Comparison of ENCODE assay signal across 14 cellular contexts in the genomic region with DNA sequence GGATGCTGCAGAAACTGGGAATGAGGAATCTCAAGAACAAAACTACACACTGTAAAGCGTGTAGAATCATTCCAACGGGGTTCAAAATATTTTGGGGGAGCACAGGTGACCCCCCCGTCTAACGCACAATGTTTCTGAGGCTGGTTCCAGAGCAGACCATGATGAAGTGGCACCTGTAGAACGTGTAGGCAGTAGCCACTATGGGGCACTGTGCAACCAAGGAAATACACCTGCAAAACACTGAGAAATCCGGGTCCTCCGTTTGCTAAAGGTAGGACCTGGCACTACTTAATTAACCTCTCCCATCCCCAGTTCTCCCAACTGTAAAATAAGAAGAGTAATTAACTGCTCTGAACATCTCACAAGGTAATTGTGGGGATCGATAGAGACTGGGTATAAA. TPM values are rescaled to one million over a fixed set of nuclear protein-coding genes. Genes with fewer than 3 reads are reported as not detected.
DNase-seq lines count a peak whose midpoint lies in the region; ATAC-seq and TF ChIP-seq lines count a peak whose summit lies in the region.
"Had no signal": no experiment of that assay in that cellular context is flagged by ENCODE, and none has a peak within 500 bp of the region (broad histone marks: within the 10 kb centered on the region; RNA-seq: fewer than 3 reads in every experiment).

No MANE protein-coding gene starts in this region.

- DNase-seq in MCF 10A (ENCODE audit: unreplicated experiment) = no peak
- DNase-seq in mammary epithelial cell = no peak
- peak; percentile 43 for DNase-seq in RPMI8226
- DNase-seq in fibroblast of mammary gland (ENCODE audit: low read depth) = no peak
- no peak for DNase-seq in type B pancreatic cell (ENCODE audit: extremely low spot score, unreplicated experiment)
- no peak for DNase-seq in effector CD8-positive, alpha-beta T cell (lab: John Stamatoyannopoulos, UW)
- no peak for DNase-seq in posterior cingulate gyrus
- DNase-seq: activated CD4-positive, alpha-beta memory T cell treated with anti-CD3 and anti-CD28 coated beads for 36 hours; activated gamma-delta T cell; foreskin melanocyte; NCI-H1694 treated with DMSO at 0.1 percent for 48 hours; T-helper 2 cell had no signal

- H3K4me2 ChIP-seq in mammary epithelial cell (ENCODE audit: insufficient read depth, low read depth, low read length) = no peak overlapping the region

- H3K9ac ChIP-seq in mammary epithelial cell (ENCODE audit: insufficient read depth, low read length) = no peak overlapping the region

- intact Hi-C loops in MCF 10A (cut with micrococcal nuclease) = loop anchor here (1.0 to 10.0 kb wide), 4 partner anchors 226 to 806 kb away; no protein-coding TSS in a partner anchor
- intact Hi-C loops in mammary epithelial cell (cut with micrococcal nuclease) = no loop called here
- intact Hi-C loops in posterior cingulate gyrus (cut with DNase I) = no loop called here

- H3K27me3 ChIP-seq in mammary epithelial cell (ENCODE audit: insufficient read depth, low read length) = no peaks in the 10 kb centered on the region
- H3K27me3 ChIP-seq: vagina had no signal

- no peaks in the 10 kb centered on the region for H3K4me1 ChIP-seq in mammary epithelial cell (ENCODE audit: insufficient read depth, low read length)
- H3K4me1 ChIP-seq: vagina had no signal

- H3K27ac ChIP-seq in mammary epithelial cell (ENCODE audit: insufficient read depth, low read depth, low read length) = no peak overlapping the region
- H3K27ac ChIP-seq: vagina had no signal

- WGBS in mammary epithelial cell (ENCODE audit: low coverage, missing lambda C conversion rate) = 45% methylated on average over 8 of the region's 8 CpGs

- ATAC-seq in GM18858 (IDR thresholded peaks at IDR 0.05; ENCODE audit: unreplicated experiment) = no peak

- H3K4me1 Mint-ChIP-seq in MCF 10A (ENCODE audit: insufficient read depth, unreplicated experiment) = peaks cover 15% of the 10 kb centered on the region
- H3K4me1 Mint-ChIP-seq in type B pancreatic cell (ENCODE audit: unreplicated experiment) = peaks cover 11% of the 10 kb centered on the region

- in situ Hi-C loops in mammary epithelial cell (cut with MboI; ENCODE audit: low sequenced_read_pairs in 2 of 2) = no loop called here

- POLR2A ChIA-PET in MCF 10A (lab: Yijun Ruan, JAX) = interaction anchor here (1.0 to 1.1 kb wide), 2 partner anchors 23 to 807 kb away, joined by 3 read pairs; no protein-coding TSS in a partner anchor

- BruUV-seq in MCF 10A (replicated peaks; lab: Mats Ljungman, UMichigan) (no TSS peak), mammary epithelial cell (replicated peaks; lab: Mats Ljungman, UMichigan) (no TSS peak)

- H3K27ac Mint-ChIP-seq in MCF 10A (ENCODE audit: low read depth, unreplicated experiment) (no peak overlapping the region), type B pancreatic cell (no peak overlapping the region)
- H3K27ac Mint-ChIP-seq: activated CD4-positive, alpha-beta memory T cell treated with anti-CD3 and anti-CD28 coated beads for 36 hours had no signal

- no peaks in the 10 kb centered on the region for H3K27me3 Mint-ChIP-seq in MCF 10A (ENCODE audit: insufficient read depth, unreplicated experiment)
- peaks cover 4% of the 10 kb centered on the region for H3K27me3 Mint-ChIP-seq in type B pancreatic cell
- H3K27me3 Mint-ChIP-seq: activated CD4-positive, alpha-beta memory T cell treated with anti-CD3 and anti-CD28 coated beads for 36 hours had no signal

- no peak overlapping the region for H2AFZ ChIP-seq in mammary epithelial cell (ENCODE audit: low read depth, low read length)

- H3K36me3 Mint-ChIP-seq in MCF 10A (ENCODE audit: insufficient read depth, unreplicated experiment) (no peaks in the 10 kb centered on the region), type B pancreatic cell (peaks cover 16% of the 10 kb centered on the region)
- H3K36me3 Mint-ChIP-seq: activated CD4-positive, alpha-beta memory T cell treated with anti-CD3 and anti-CD28 coated beads for 36 hours had no signal

- peaks cover 18% of the 10 kb centered on the region for H3K9me3 Mint-ChIP-seq in MCF 10A (ENCODE audit: unreplicated experiment)
- H3K9me3 Mint-ChIP-seq in type B pancreatic cell = peaks cover 16% of the 10 kb centered on the region
- H3K9me3 Mint-ChIP-seq: activated CD4-positive, alpha-beta memory T cell treated with anti-CD3 and anti-CD28 coated beads for 36 hours had no signal

- no peak overlapping the region for H3K4me3 Mint-ChIP-seq in MCF 10A (ENCODE audit: unreplicated experiment)
- no peak overlapping the region for H3K4me3 Mint-ChIP-seq in type B pancreatic cell
- H3K4me3 Mint-ChIP-seq: activated CD4-positive, alpha-beta memory T cell treated with anti-CD3 and anti-CD28 coated beads for 36 hours had no signal

- no peaks in the 10 kb centered on the region for H4K20me1 ChIP-seq in mammary epithelial cell (ENCODE audit: insufficient read depth, low read length)

- CTCF ChIA-PET in MCF 10A (lab: Yijun Ruan, JAX) = interaction anchor here (0.6 to 1.7 kb wide), 14 partner anchors 12 to 822 kb away, joined by 3 to 9 read pairs (median 3); no protein-coding TSS in a partner anchor
- CTCF ChIA-PET in mammary epithelial cell (lab: Charles Lee; ENCODE audit: low non-redundant PET) = no interaction called here

- TF ChIP-seq CTCF in MCF 10A (IDR thresholded peaks at IDR 0.05; ENCODE audit: unreplicated experiment) (peak; percentile 43), mammary epithelial cell (conservative IDR thresholded peaks at IDR 0.05 in 1 of 2, IDR thresholded peaks at IDR 0.05 in 1 of 2; ENCODE audit: extremely low read depth in 1 of 2, insufficient read depth in 1 of 2, low read depth in 1 of 2, low read length in 2 of 2) (no peak), fibroblast of mammary gland (conservative IDR thresholded peaks at IDR 0.05; ENCODE audit: control insufficient read depth, insufficient read depth, low read depth, low read length) (peak; percentile 20), type B pancreatic cell (conservative IDR thresholded peaks at IDR 0.05) (peak; percentile 27)

- dilution Hi-C loops in mammary epithelial cell (cut with HindIII; ENCODE audit: low sequenced_read_pairs) = no loop called here

- H3K9me3 ChIP-seq in mammary epithelial cell (replicated peaks; ENCODE audit: insufficient read depth, low read length) = peaks cover 13% of the 10 kb centered on the region
- H3K9me3 ChIP-seq: vagina had no signal

- no peaks in the 10 kb centered on the region for H3K36me3 ChIP-seq in mammary epithelial cell (ENCODE audit: insufficient read depth, low read length)
- H3K36me3 ChIP-seq: vagina had no signal

- no peaks in the 10 kb centered on the region for H3K79me2 ChIP-seq in mammary epithelial cell (ENCODE audit: insufficient read depth, low read length)

- H3K4me3 ChIP-seq in mammary epithelial cell (replicated peaks in 1 of 3; ENCODE audit: insufficient read depth in 1 of 3, low read depth in 2 of 3, low read length in 3 of 3) = no peak overlapping the region
- H3K4me3 ChIP-seq in fibroblast of mammary gland (ENCODE audit: control insufficient read depth, low read depth, low read length) = no peak overlapping the region
- H3K4me3 ChIP-seq: vagina had no signal

RNA-seq across cellular contexts. Expression of a gene that starts 22.6 kb away (rescaled TPM):
- total RNA-seq in MCF 10A (2022) (0.34 and 0.68 TPM in 2 replicates), mammary epithelial cell (1 to 10 TPM in 1 of 2 donors, not detected in 1; 1.8 TPM), type B pancreatic cell (ENCODE audit: low replicate concordance) (1.8 and 18.7 TPM in 2 replicates)
- polyA plus RNA-seq in mammary epithelial cell = 0.01 TPM
- polyA minus RNA-seq in mammary epithelial cell = not detected
- total RNA-seq: activated CD4-positive, alpha-beta memory T cell treated with anti-CD3 and anti-CD28 coated beads for 36 hours had no signal

Comparison
In these comparisons a context has a peak if more than half of its experiments do, and no peak if none do; other contexts are left out.
1. CTCF ChIP-seq: peak in MCF 10A (single experiment), fibroblast of mammary gland (single experiment) and type B pancreatic cell (single experiment); none in mammary epithelial cell (0 of 2).